Comparison of ENCODE assay signal across 15 cellular contexts in genomic region chr10:129259128-129259527, GRCh38.
"Had no signal": no experiment of that assay in that cellular context is flagged by ENCODE, and none has a peak within 500 bp of the region (broad histone marks: within the 10 kb centered on the region; RNA-seq: fewer than 3 reads in every experiment).

No MANE protein-coding gene starts in this region.

- H3K4me1 ChIP-seq: prostate gland had no signal

- DNase-seq: activated CD4-positive, alpha-beta T cell treated with anti-CD3 and anti-CD28 coated beads, Interleukin-2, amount 50 U/mL, for 1 hour; activated CD4-positive, CD25-positive, alpha-beta regulatory T cell; activated naive CD4-positive, alpha-beta T cell treated with anti-CD3 and anti-CD28 coated beads, Interleukin-2, amount 50 U/mL, for 16 hours; amygdala; brain microvascular endothelial cell; left colon; mammary epithelial cell; natural killer cell; nucleus accumbens; SIG-M5; stimulated activated CD4-positive, alpha-beta T cell treated with anti-CD3 and anti-CD28 coated beads, Interleukin-4, amount 100 ng/mL, for 24 hours; stimulated activated naive CD8-positive, alpha-beta T cell treated with anti-CD3 and anti-CD28 coated beads, Interleukin-15, amount 100 ng/mL, for 72 hours; T-helper 17 cell had no signal

- H3K4me3 ChIP-seq: prostate gland had no signal

- ATAC-seq: left colon; natural killer cell; stimulated activated naive CD8-positive, alpha-beta T cell treated with anti-CD3 and anti-CD28 coated beads, Interleukin-15, amount 100 ng/mL, for 72 hours; T-helper 17 cell had no signal

- H3K4me1 Mint-ChIP-seq: natural killer cell; stimulated activated naive CD8-positive, alpha-beta T cell treated with anti-CD3 and anti-CD28 coated beads, Interleukin-15, amount 100 ng/mL, for 72 hours; T-helper 17 cell had no signal

- H3K36me3 Mint-ChIP-seq: natural killer cell, type B pancreatic cell had no signal

- H3K27ac ChIP-seq: brain microvascular endothelial cell, prostate gland had no signal

- H3K9me3 ChIP-seq: prostate gland had no signal

- H3K9me3 Mint-ChIP-seq: natural killer cell; stimulated activated naive CD8-positive, alpha-beta T cell treated with anti-CD3 and anti-CD28 coated beads, Interleukin-15, amount 100 ng/mL, for 72 hours; type B pancreatic cell had no signal

- H3K27me3 Mint-ChIP-seq: stimulated activated naive CD8-positive, alpha-beta T cell treated with anti-CD3 and anti-CD28 coated beads, Interleukin-15, amount 100 ng/mL, for 72 hours; type B pancreatic cell had no signal

- H3K4me3 Mint-ChIP-seq: natural killer cell; stimulated activated naive CD8-positive, alpha-beta T cell treated with anti-CD3 and anti-CD28 coated beads, Interleukin-15, amount 100 ng/mL, for 72 hours; T-helper 17 cell; type B pancreatic cell had no signal

- H3K27me3 ChIP-seq: brain microvascular endothelial cell had no signal

- H3K27ac Mint-ChIP-seq: natural killer cell; stimulated activated naive CD8-positive, alpha-beta T cell treated with anti-CD3 and anti-CD28 coated beads, Interleukin-15, amount 100 ng/mL, for 72 hours; T-helper 17 cell; type B pancreatic cell had no signal

- H3K36me3 ChIP-seq: brain microvascular endothelial cell, prostate gland had no signal
